In the genomic region with DNA sequence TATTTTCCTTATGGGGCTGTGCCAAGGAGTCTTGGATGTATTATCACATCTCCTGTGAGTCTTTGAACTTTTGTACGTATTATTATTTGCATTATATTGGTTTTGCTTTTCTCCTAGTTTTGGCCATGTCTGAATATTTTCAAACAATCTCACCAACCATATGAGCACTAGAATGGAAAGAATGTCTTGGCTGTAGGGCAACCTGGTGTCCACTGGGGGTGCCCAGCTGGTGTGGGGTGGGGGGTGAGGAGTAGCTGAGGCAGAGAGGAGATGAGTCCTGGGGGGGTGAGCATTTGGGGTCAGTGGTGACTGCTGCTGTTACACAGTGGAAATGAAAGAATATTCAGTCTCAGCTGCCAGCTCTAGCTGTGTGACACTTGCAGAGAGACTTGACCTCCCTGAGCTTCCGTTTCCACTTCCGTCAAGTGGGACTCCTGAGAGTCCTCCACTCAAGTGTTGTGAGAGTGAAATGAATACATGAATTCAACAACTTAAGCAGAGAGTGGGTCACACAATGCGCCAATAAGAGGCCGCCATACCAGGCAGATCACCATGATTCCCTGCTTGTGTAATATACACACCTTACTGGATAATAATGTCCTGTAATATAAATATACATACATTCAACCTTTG, we compare ENCODE assay signal across 18 cellular contexts. TPM values are rescaled to one million over a fixed set of nuclear protein-coding genes. Genes with fewer than 3 reads are reported as not detected.
"Had no signal": no experiment of that assay in that cellular context is flagged by ENCODE, and none has a peak within 500 bp of the region (broad histone marks: within the 10 kb centered on the region; RNA-seq: fewer than 3 reads in every experiment).

No MANE protein-coding gene starts in this region.

- H3K27ac ChIP-seq: ascending aorta, cardiac muscle cell, heart left ventricle, ovary had no signal

- H3K27me3 ChIP-seq: ascending aorta, ovary had no signal

- H3K9me3 ChIP-seq: ascending aorta, ovary had no signal

- H3K27ac Mint-ChIP-seq: stimulated activated naive CD8-positive, alpha-beta T cell treated with anti-CD3 and anti-CD28 coated beads, Interleukin-15, Interleukin-2, amounts not matched to agents 100 ng/mL and 50 ng/mL, for 24 hours; T-helper 2 cell treated with Interferon-gamma antibody and Interleukin-4, amounts not matched to agents 5 μg/mL and 100 μg/mL, for 36 hours had no signal

- DNase-seq: activated CD4-positive, alpha-beta T cell treated with anti-CD3 and anti-CD28 coated beads, Interleukin-2, amount 50 U/mL, for 48 hours; activated CD4-positive, CD25-positive, alpha-beta regulatory T cell treated with anti-CD3 and anti-CD28 coated beads, Interleukin-2, amount 50 U/mL, for 72 hours; activated gamma-delta T cell treated with Interleukin-2 at 50 U/mL for 16 hours; activated T-cell treated with anti-CD3 and anti-CD28 coated beads, Interleukin-2, amount 50 U/mL, for 48 hours; cortex of kidney; effector CD8-positive, alpha-beta T cell; heart left ventricle; mesenchymal stem cell; ovary; stimulated activated CD4-positive, alpha-beta T cell treated with anti-CD3 and anti-CD28 coated beads, Interleukin-2, amount 100 ng/mL, for 48 hours; stimulated activated CD8-positive, alpha-beta memory T cell treated with anti-CD3 and anti-CD28 coated beads, Interleukin-4, amount 100 ng/mL, for 48 hours had no signal

- H3K4me3 Mint-ChIP-seq: stimulated activated naive CD8-positive, alpha-beta T cell treated with anti-CD3 and anti-CD28 coated beads, Interleukin-15, Interleukin-2, amounts not matched to agents 100 ng/mL and 50 ng/mL, for 24 hours; T-helper 2 cell treated with Interferon-gamma antibody and Interleukin-4, amounts not matched to agents 5 μg/mL and 100 μg/mL, for 36 hours had no signal

- H3K36me3 ChIP-seq: ascending aorta, cardiac muscle cell, heart left ventricle, ovary had no signal

- H3K4me3 ChIP-seq: ascending aorta, cardiac muscle cell, heart left ventricle, ovary had no signal

- ATAC-seq: heart left ventricle had no signal

- H3K9me3 Mint-ChIP-seq: stimulated activated naive CD8-positive, alpha-beta T cell treated with anti-CD3 and anti-CD28 coated beads, Interleukin-15, Interleukin-2, amounts not matched to agents 100 ng/mL and 50 ng/mL, for 24 hours; T-helper 2 cell treated with Interferon-gamma antibody and Interleukin-4, amounts not matched to agents 5 μg/mL and 100 μg/mL, for 36 hours had no signal

- H3K4me1 ChIP-seq: ascending aorta had no signal

RNA-seq across cellular contexts. Expression of a gene that starts 12.7 kb away (rescaled TPM):
- total RNA-seq: ascending aorta, cardiac muscle cell, fibroblast of lung, frontal cortex, heart left ventricle, temporal lobe had no signal

RNA-seq across cellular contexts. Expression of a gene that starts 31.3 kb away (rescaled TPM):
- total RNA-seq: cardiac muscle cell, fibroblast of lung had no signal
